Comparison of ENCODE assay signal across 1 cellular context in the genomic region with DNA sequence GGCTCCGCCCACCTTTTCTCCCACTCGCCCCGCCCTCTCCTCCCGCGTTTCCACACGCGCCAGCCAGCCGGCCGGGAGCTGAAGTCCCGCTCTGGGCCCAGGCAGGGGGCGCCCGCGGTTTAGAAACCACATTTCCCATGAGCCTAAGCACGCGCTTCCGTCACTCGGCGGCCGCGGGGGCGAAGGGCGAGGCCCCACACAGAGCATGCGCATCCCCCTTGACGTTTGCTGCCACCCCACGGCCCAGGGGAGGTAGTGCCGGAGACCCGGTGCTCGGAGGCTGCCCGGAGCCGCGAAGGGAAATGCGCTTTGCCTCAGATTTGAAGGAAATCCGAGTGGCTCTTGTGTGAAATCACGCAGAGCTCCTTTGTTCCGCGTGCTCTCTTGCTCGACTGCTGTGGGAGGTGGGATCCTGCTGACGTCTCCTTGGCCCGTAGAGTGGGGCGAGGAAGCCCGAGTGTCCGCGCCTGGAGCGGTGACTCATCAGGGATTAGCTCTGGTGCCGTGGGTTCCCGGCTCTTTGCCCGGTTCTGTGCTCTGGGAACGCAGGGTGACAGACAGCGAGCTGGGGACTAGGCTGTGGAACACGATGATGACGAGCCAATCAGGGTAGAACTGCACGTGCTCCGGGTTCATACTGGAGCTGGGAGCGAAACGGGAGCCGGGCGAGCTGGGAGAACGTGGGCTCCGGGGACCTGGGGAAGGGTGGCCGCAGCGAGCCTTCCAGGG.
A peak's percentile ranks its signal among the peaks of the same experiment; 100 is the strongest.
TF ChIP-seq lines count a peak whose summit lies in the region.

No MANE protein-coding gene starts in this region.

TF ChIP-seq in GM23338, 12 proteins besides CTCF, POLR2A, EP300 and RAD21 (continued from another document):
- TF ChIP-seq, protein P1, sequence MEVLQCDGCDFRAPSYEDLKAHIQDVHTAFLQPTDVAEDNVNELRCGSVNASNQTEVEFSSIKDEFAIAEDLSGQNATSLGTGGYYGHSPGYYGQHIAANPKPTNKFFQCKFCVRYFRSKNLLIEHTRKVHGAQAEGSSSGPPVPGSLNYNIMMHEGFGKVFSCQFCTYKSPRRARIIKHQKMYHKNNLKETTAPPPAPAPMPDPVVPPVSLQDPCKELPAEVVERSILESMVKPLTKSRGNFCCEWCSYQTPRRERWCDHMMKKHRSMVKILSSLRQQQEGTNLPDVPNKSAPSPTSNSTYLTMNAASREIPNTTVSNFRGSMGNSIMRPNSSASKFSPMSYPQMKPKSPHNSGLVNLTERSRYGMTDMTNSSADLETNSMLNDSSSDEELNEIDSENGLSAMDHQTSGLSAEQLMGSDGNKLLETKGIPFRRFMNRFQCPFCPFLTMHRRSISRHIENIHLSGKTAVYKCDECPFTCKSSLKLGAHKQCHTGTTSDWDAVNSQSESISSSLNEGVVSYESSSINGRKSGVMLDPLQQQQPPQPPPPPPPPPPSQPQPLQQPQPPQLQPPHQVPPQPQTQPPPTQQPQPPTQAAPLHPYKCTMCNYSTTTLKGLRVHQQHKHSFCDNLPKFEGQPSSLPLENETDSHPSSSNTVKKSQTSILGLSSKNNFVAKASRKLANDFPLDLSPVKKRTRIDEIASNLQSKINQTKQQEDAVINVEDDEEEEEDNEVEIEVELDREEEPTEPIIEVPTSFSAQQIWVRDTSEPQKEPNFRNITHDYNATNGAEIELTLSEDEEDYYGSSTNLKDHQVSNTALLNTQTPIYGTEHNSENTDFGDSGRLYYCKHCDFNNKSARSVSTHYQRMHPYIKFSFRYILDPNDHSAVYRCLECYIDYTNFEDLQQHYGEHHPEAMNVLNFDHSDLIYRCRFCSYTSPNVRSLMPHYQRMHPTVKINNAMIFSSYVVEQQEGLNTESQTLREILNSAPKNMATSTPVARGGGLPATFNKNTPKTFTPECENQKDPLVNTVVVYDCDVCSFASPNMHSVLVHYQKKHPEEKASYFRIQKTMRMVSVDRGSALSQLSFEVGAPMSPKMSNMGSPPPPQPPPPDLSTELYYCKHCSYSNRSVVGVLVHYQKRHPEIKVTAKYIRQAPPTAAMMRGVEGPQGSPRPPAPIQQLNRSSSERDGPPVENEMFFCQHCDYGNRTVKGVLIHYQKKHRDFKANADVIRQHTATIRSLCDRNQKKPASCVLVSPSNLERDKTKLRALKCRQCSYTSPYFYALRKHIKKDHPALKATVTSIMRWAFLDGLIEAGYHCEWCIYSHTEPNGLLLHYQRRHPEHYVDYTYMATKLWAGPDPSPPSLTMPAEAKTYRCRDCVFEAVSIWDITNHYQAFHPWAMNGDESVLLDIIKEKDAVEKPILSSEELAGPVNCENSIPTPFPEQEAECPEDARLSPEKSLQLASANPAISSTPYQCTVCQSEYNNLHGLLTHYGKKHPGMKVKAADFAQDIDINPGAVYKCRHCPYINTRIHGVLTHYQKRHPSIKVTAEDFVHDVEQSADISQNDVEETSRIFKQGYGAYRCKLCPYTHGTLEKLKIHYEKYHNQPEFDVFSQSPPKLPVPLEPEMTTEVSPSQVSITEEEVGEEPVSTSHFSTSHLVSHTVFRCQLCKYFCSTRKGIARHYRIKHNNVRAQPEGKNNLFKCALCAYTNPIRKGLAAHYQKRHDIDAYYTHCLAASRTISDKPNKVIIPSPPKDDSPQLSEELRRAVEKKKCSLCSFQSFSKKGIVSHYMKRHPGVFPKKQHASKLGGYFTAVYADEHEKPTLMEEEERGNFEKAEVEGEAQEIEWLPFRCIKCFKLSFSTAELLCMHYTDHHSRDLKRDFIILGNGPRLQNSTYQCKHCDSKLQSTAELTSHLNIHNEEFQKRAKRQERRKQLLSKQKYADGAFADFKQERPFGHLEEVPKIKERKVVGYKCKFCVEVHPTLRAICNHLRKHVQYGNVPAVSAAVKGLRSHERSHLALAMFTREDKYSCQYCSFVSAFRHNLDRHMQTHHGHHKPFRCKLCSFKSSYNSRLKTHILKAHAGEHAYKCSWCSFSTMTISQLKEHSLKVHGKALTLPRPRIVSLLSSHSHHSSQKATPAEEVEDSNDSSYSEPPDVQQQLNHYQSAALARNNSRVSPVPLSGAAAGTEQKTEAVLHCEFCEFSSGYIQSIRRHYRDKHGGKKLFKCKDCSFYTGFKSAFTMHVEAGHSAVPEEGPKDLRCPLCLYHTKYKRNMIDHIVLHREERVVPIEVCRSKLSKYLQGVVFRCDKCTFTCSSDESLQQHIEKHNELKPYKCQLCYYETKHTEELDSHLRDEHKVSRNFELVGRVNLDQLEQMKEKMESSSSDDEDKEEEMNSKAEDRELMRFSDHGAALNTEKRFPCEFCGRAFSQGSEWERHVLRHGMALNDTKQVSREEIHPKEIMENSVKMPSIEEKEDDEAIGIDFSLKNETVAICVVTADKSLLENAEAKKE (CRISPR knock-in tag; IDR thresholded peaks at IDR 0.05) = no peak
- TF ChIP-seq, protein P2, sequence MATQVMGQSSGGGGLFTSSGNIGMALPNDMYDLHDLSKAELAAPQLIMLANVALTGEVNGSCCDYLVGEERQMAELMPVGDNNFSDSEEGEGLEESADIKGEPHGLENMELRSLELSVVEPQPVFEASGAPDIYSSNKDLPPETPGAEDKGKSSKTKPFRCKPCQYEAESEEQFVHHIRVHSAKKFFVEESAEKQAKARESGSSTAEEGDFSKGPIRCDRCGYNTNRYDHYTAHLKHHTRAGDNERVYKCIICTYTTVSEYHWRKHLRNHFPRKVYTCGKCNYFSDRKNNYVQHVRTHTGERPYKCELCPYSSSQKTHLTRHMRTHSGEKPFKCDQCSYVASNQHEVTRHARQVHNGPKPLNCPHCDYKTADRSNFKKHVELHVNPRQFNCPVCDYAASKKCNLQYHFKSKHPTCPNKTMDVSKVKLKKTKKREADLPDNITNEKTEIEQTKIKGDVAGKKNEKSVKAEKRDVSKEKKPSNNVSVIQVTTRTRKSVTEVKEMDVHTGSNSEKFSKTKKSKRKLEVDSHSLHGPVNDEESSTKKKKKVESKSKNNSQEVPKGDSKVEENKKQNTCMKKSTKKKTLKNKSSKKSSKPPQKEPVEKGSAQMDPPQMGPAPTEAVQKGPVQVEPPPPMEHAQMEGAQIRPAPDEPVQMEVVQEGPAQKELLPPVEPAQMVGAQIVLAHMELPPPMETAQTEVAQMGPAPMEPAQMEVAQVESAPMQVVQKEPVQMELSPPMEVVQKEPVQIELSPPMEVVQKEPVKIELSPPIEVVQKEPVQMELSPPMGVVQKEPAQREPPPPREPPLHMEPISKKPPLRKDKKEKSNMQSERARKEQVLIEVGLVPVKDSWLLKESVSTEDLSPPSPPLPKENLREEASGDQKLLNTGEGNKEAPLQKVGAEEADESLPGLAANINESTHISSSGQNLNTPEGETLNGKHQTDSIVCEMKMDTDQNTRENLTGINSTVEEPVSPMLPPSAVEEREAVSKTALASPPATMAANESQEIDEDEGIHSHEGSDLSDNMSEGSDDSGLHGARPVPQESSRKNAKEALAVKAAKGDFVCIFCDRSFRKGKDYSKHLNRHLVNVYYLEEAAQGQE (IDR thresholded peaks at IDR 0.05; ENCODE audit: unreplicated experiment) = no peak
- TF ChIP-seq, protein P3, sequence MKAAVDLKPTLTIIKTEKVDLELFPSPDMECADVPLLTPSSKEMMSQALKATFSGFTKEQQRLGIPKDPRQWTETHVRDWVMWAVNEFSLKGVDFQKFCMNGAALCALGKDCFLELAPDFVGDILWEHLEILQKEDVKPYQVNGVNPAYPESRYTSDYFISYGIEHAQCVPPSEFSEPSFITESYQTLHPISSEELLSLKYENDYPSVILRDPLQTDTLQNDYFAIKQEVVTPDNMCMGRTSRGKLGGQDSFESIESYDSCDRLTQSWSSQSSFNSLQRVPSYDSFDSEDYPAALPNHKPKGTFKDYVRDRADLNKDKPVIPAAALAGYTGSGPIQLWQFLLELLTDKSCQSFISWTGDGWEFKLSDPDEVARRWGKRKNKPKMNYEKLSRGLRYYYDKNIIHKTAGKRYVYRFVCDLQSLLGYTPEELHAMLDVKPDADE (IDR thresholded peaks at IDR 0.05) = peak; percentile 95
